Comparison of ENCODE assay signal across 19 cellular contexts in genomic region chr14:74961238-74961911, GRCh38. TPM values are rescaled to one million over a fixed set of nuclear protein-coding genes. Genes with fewer than 3 reads are reported as not detected.
A peak's percentile ranks its signal among the peaks of the same experiment; 100 is the strongest.
DNase-seq lines count a peak whose midpoint lies in the region; ATAC-seq, FAIRE-seq and TF ChIP-seq lines count a peak whose summit lies in the region.
"Had no signal": no experiment of that assay in that cellular context is flagged by ENCODE, and none has a peak within 500 bp of the region (broad histone marks: within the 10 kb centered on the region; RNA-seq: fewer than 3 reads in every experiment).

No MANE protein-coding gene starts in this region.

- no peak for TF ChIP-seq POLR2A in K562 (conservative IDR thresholded peaks at IDR 0.05)

- H3K79me2 ChIP-seq in K562 (ENCODE audit: control insufficient read depth, insufficient read depth, low read length) (no peaks in the 10 kb centered on the region), neural progenitor cell (ENCODE audit: low read depth) (no peaks in the 10 kb centered on the region)

- TF ChIP-seq RAD21 in K562 (CRISPR knock-in tag; conservative IDR thresholded peaks at IDR 0.05 in 1 of 2, IDR thresholded peaks at IDR 0.05 in 1 of 2): no peak

- H3K27ac ChIP-seq in K562 (ENCODE audit: extremely low read depth, low read depth, low read length) (no peak overlapping the region), neural progenitor cell (no peak overlapping the region)
- H3K27ac ChIP-seq: BLaER1 had no signal

- H3K27me3 ChIP-seq in K562 (ENCODE audit: control insufficient read depth in 2 of 2, insufficient read depth in 2 of 2, low read length in 2 of 2) (no peaks in the 10 kb centered on the region), neural progenitor cell (peaks cover 24% of the 10 kb centered on the region)
- H3K27me3 ChIP-seq: BLaER1 had no signal

- no peak for ATAC-seq in Right ventricle myocardium inferior
- no peak for ATAC-seq in left ventricle myocardium superior
- ATAC-seq in K562: no peak
- no peak for ATAC-seq in activated CD4-positive, CD25-positive, alpha-beta regulatory T cell treated with anti-CD3 and anti-CD28 coated beads, Interleukin-2, amount 50 U/mL, for 24 hours
- ATAC-seq: GM23338 had no signal

- CTCF ChIA-PET in K562 (lab: Yijun Ruan, JAX; ENCODE audit: low intra/inter-chr PET ratio): no interaction called here

- H2AFZ ChIP-seq in K562 (ENCODE audit: low read depth, low read length): no peak overlapping the region
- no peak overlapping the region for H2AFZ ChIP-seq in neural progenitor cell (replicated peaks)
- H2AFZ ChIP-seq: GM23338 had no signal

- TF ChIP-seq CTCF in K562 (IDR thresholded peaks at IDR 0.05 in 2 of 3, conservative IDR thresholded peaks at IDR 0.05 in 1 of 3; ENCODE audit: insufficient read depth in 2 of 3, low read depth in 1 of 3, low read length in 3 of 3) (no peak), neural progenitor cell (IDR thresholded peaks at IDR 0.05) (no peak)

- intact Hi-C loops in Right ventricle myocardium inferior (cut with DNase I) (no loop called here), left ventricle myocardium superior (cut with micrococcal nuclease) (no loop called here), K562 (cut with micrococcal nuclease) (no loop called here)

- DNase-seq in Right ventricle myocardium inferior (ENCODE audit: missing footprints) (peak; percentile 53), left ventricle myocardium superior (no peak), K562 (ENCODE audit: extremely low read depth in 1 of 4, low spot score in 3 of 4) (no peak), neural progenitor cell (ENCODE audit: low spot score) (no peak), germinal center (ENCODE audit: low spot score) (no peak)
- DNase-seq in stimulated activated CD4-positive, alpha-beta T cell treated with anti-CD3 and anti-CD28 coated beads, Interleukin-4, amount 100 ng/mL, for 1 hour: no peak
- DNase-seq: 8988T; CD4-positive, alpha-beta memory T cell; DMS153; DMS79; GF-D8; HCEC 1CT; HFFc6 had no signal

- H3K4me3 ChIP-seq in K562 (no peak overlapping the region), neural progenitor cell (no peak overlapping the region)
- H3K4me3 ChIP-seq: BLaER1, GM23338 had no signal

- H3K4me2 ChIP-seq in K562 (ENCODE audit: insufficient read depth, low read length) (no peak overlapping the region), neural progenitor cell (peak overlapping the region; percentile 48)
- H3K4me2 ChIP-seq: GM23338 had no signal

- H3K9me3 Mint-ChIP-seq in neural progenitor cell: no peaks in the 10 kb centered on the region
- H3K9me3 Mint-ChIP-seq: CD14-positive monocyte; CD4-positive, alpha-beta memory T cell; GM23338; HFFc6 had no signal

- in situ Hi-C loops in K562 (cut with MboI): no loop called here

- H3F3A ChIP-seq in neural progenitor cell (ENCODE audit: low read depth): peaks cover 4% of the 10 kb centered on the region

- H3K9ac ChIP-seq in K562 (ENCODE audit: insufficient read depth in 1 of 2, low read depth in 2 of 2, low read length in 2 of 2): no peak overlapping the region
- no peak overlapping the region for H3K9ac ChIP-seq in neural progenitor cell
- H3K9ac ChIP-seq: BLaER1 had no signal

- H3K36me3 ChIP-seq in K562 (ENCODE audit: control insufficient read depth, insufficient read depth, low read length): no peaks in the 10 kb centered on the region
- H3K36me3 ChIP-seq in neural progenitor cell: no peaks in the 10 kb centered on the region
- H3K36me3 ChIP-seq: BLaER1 had no signal

- POLR2A ChIA-PET in K562 (lab: Yijun Ruan, JAX): interaction anchor here (0.6 kb wide), 1 partner anchor 18 kb away, joined by 3 read pairs; no protein-coding TSS in a partner anchor

- H3K4me3 Mint-ChIP-seq in neural progenitor cell: no peak overlapping the region
- H3K4me3 Mint-ChIP-seq: CD4-positive, alpha-beta memory T cell; GM23338; HFFc6 had no signal

- peaks cover 28% of the 10 kb centered on the region for H3K4me1 Mint-ChIP-seq in neural progenitor cell

- H3K9me3 ChIP-seq in K562 (replicated peaks; ENCODE audit: control insufficient read depth, insufficient read depth, low read depth, low read length) (no peaks in the 10 kb centered on the region), neural progenitor cell (ENCODE audit: low read depth) (no peaks in the 10 kb centered on the region)
- H3K9me3 ChIP-seq: BLaER1 had no signal

- no peak for FAIRE-seq in K562 (lab: Jason Lieb, UNC)
- FAIRE-seq: H54 had no signal

- H3K9me1 ChIP-seq in K562 (ENCODE audit: control insufficient read depth, insufficient read depth, low read length): no peaks in the 10 kb centered on the region

- H3K27ac Mint-ChIP-seq in neural progenitor cell: no peak overlapping the region
- H3K27ac Mint-ChIP-seq: GM23338, HFFc6 had no signal

- WGBS in K562 (ENCODE audit: insufficient coverage, low coverage, missing lambda C conversion rate): 37% methylated on average over 3 of the region's 5 CpGs

- H3K27me3 Mint-ChIP-seq in neural progenitor cell (ENCODE audit: insufficient read depth, low read depth): peaks cover 7% of the 10 kb centered on the region

- BruUV-seq in K562 (replicated peaks; lab: Mats Ljungman, UMichigan): no TSS peak

- no peak for TF ChIP-seq EP300 in K562 (IDR thresholded peaks at IDR 0.05; ENCODE audit: low read length)

- no peaks in the 10 kb centered on the region for H3K36me3 Mint-ChIP-seq in neural progenitor cell
- H3K36me3 Mint-ChIP-seq: CD4-positive, alpha-beta memory T cell had no signal

- peaks cover 4 to 13% of the 10 kb centered on the region in 2 experiments; a peak in 3 of 5 replicates for H3K4me1 ChIP-seq in K562 (replicated peaks in 1 of 2; ENCODE audit: control insufficient read depth in 2 of 2, insufficient read depth in 2 of 2, low read length in 2 of 2)
- H3K4me1 ChIP-seq in neural progenitor cell: peaks cover 21% of the 10 kb centered on the region

- H4K20me1 ChIP-seq in K562 (replicated peaks; ENCODE audit: control insufficient read depth, insufficient read depth, low read length) (no peaks in the 10 kb centered on the region), neural progenitor cell (ENCODE audit: low read depth) (no peaks in the 10 kb centered on the region)
- H4K20me1 ChIP-seq: BLaER1 had no signal

RNA-seq across cellular contexts. Expression of gene PGF, which starts 6.0 kb away (rescaled TPM):
- total RNA-seq in Right ventricle myocardium inferior (6.5 TPM), left ventricle myocardium superior (4.9 TPM), K562 (2014; rRNA removed) (0.18 and 0.90 TPM in 2 replicates), K562 (2014; rRNA removed; fragmentation: Illumina TruSeq; extraction: Trizol) (0.22 and 0.32 TPM in 2 replicates), K562 (2015; rRNA removed; fragmentation: Illumina TruSeq; extraction: Trizol) (0.11 and 0.34 TPM in 2 replicates), K562 (2021) (0.29 and 0.44 TPM in 2 replicates), neural progenitor cell (ENCODE audit: low replicate concordance) (1.0 and 2.1 TPM in 2 replicates)
- 0.23 and 0.65 TPM in 2 replicates for total RNA-seq in K562 (2011; cell fraction: chromatin; rRNA removed; ENCODE audit: low replicate concordance)
- 0.79 and 1.2 TPM in 2 replicates for total RNA-seq in K562 (2011; cell fraction: nucleolus; rRNA removed)
- total RNA-seq in K562 (2011; cell fraction: nucleoplasm; rRNA removed): 0.51 and 0.69 TPM in 2 replicates
- polyA plus RNA-seq in K562 (2011; rRNA removed) (0.14 and 0.20 TPM in 2 replicates), K562 (2014; fragmentation: Illumina TruSeq; extraction: Trizol) (0.18 and 0.54 TPM in 2 replicates), K562 (2014; fragmentation: Nextera tagmentation; extraction: Ambion mirVana) (under 1 TPM; 0.04 to 0.07 TPM), K562 (2014; rRNA removed) (0.30 and 0.66 TPM in 2 replicates)
- 0.03 and 0.07 TPM in 2 replicates for polyA plus RNA-seq in K562 (2011; cell fraction: cytosol; rRNA removed)
- 0.06 and 0.31 TPM in 2 replicates for polyA plus RNA-seq in K562 (2011; cell fraction: nucleus; rRNA removed)
- 0.10 and 0.29 TPM in 2 replicates for polyA plus RNA-seq in K562 (2012)
- polyA minus RNA-seq in K562 (2011; rRNA and poly(A)+ RNA removed): 0.06 and 0.14 TPM in 2 replicates
- not detected in 2 replicates for polyA minus RNA-seq in K562 (2011; cell fraction: cytosol; rRNA and poly(A)+ RNA removed)
- 0.22 and 0.40 TPM in 2 replicates for polyA minus RNA-seq in K562 (2011; cell fraction: nucleus; rRNA and poly(A)+ RNA removed)
- total RNA-seq: CD4-positive, alpha-beta memory T cell had no signal
- polyA plus RNA-seq: CD14-positive monocyte had no signal

RNA-seq across cellular contexts. Expression of gene RPS6KL1, which starts 38.3 kb away (rescaled TPM):
- 19.1 TPM for total RNA-seq in Right ventricle myocardium inferior
- total RNA-seq in left ventricle myocardium superior: 18.6 TPM
- 43.9 and 107 TPM in 2 replicates for total RNA-seq in K562 (2011; cell fraction: chromatin; rRNA removed; ENCODE audit: low replicate concordance)
- total RNA-seq in K562 (2011; cell fraction: nucleolus; rRNA removed): 48.3 and 51.7 TPM in 2 replicates
- total RNA-seq in K562 (2011; cell fraction: nucleoplasm; rRNA removed): 33.6 and 36.7 TPM in 2 replicates
- 10.6 and 11.1 TPM in 2 replicates for total RNA-seq in K562 (2014; rRNA removed)
- total RNA-seq in K562 (2014; rRNA removed; fragmentation: Illumina TruSeq; extraction: Trizol): 8.1 and 8.2 TPM in 2 replicates
- 5.7 and 5.8 TPM in 2 replicates for total RNA-seq in K562 (2015; rRNA removed; fragmentation: Illumina TruSeq; extraction: Trizol)
- total RNA-seq in K562 (2021): 13.6 and 15.5 TPM in 2 replicates
- polyA plus RNA-seq in K562 (2011; rRNA removed): 6.8 and 8.3 TPM in 2 replicates
- polyA plus RNA-seq in K562 (2011; cell fraction: cytosol; rRNA removed): 4.3 and 6.7 TPM in 2 replicates
- 19.3 and 36.6 TPM in 2 replicates for polyA plus RNA-seq in K562 (2011; cell fraction: nucleus; rRNA removed)
- polyA plus RNA-seq in K562 (2012): 5.5 and 6.8 TPM in 2 replicates
- polyA plus RNA-seq in K562 (2014; fragmentation: Illumina TruSeq; extraction: Trizol): 7.7 and 8.6 TPM in 2 replicates
- 1 to 10 TPM in 1 of 2 experiments, under 1 TPM in 1; 0.91 to 1.8 TPM for polyA plus RNA-seq in K562 (2014; fragmentation: Nextera tagmentation; extraction: Ambion mirVana)
- polyA plus RNA-seq in K562 (2014; rRNA removed): 10.2 and 11.6 TPM in 2 replicates
- 10.8 and 14.4 TPM in 2 replicates for polyA minus RNA-seq in K562 (2011; rRNA and poly(A)+ RNA removed)
- 4.2 and 4.9 TPM in 2 replicates for polyA minus RNA-seq in K562 (2011; cell fraction: cytosol; rRNA and poly(A)+ RNA removed)
- polyA minus RNA-seq in K562 (2011; cell fraction: nucleus; rRNA and poly(A)+ RNA removed): 12.8 and 15.6 TPM in 2 replicates
- total RNA-seq in neural progenitor cell (ENCODE audit: low replicate concordance): 6.4 and 15.1 TPM in 2 replicates
- total RNA-seq: HT1080 had no signal
- polyA plus RNA-seq: CD14-positive monocyte had no signal

RNA-seq across cellular contexts. Expression of gene EIF2B2, which starts 41.3 kb away (rescaled TPM):
- 34.0 TPM for total RNA-seq in Right ventricle myocardium inferior
- 34.5 TPM for total RNA-seq in left ventricle myocardium superior
- 38.8 and 45.9 TPM in 2 replicates for total RNA-seq in K562 (2011; cell fraction: chromatin; rRNA removed; ENCODE audit: low replicate concordance)
- 28.3 and 32.6 TPM in 2 replicates for total RNA-seq in K562 (2011; cell fraction: nucleolus; rRNA removed)
- total RNA-seq in K562 (2011; cell fraction: nucleoplasm; rRNA removed): 30.9 and 46.0 TPM in 2 replicates
- total RNA-seq in K562 (2014; rRNA removed): 53.3 and 65.7 TPM in 2 replicates
- 29.1 and 29.3 TPM in 2 replicates for total RNA-seq in K562 (2014; rRNA removed; fragmentation: Illumina TruSeq; extraction: Trizol)
- total RNA-seq in K562 (2015; rRNA removed; fragmentation: Illumina TruSeq; extraction: Trizol): 28.3 and 31.8 TPM in 2 replicates
- 38.9 and 39.5 TPM in 2 replicates for total RNA-seq in K562 (2021)
- 94.1 and 95.6 TPM in 2 replicates for polyA plus RNA-seq in K562 (2011; rRNA removed)
- polyA plus RNA-seq in K562 (2011; cell fraction: cytosol; rRNA removed): 76.7 and 80.9 TPM in 2 replicates
- 48.0 and 48.4 TPM in 2 replicates for polyA plus RNA-seq in K562 (2011; cell fraction: nucleus; rRNA removed)
- polyA plus RNA-seq in K562 (2012): 43.7 and 47.1 TPM in 2 replicates
- 52.4 and 55.6 TPM in 2 replicates for polyA plus RNA-seq in K562 (2014; fragmentation: Illumina TruSeq; extraction: Trizol)
- 10 to 100 TPM; 10.6 to 16.1 TPM for polyA plus RNA-seq in K562 (2014; fragmentation: Nextera tagmentation; extraction: Ambion mirVana)
- polyA plus RNA-seq in K562 (2014; rRNA removed): 58.7 and 68.3 TPM in 2 replicates
- polyA minus RNA-seq in K562 (2011; rRNA and poly(A)+ RNA removed): 50.6 and 57.5 TPM in 2 replicates
- polyA minus RNA-seq in K562 (2011; cell fraction: cytosol; rRNA and poly(A)+ RNA removed): 29.7 and 30.0 TPM in 2 replicates
- polyA minus RNA-seq in K562 (2011; cell fraction: nucleus; rRNA and poly(A)+ RNA removed): 13.5 and 25.0 TPM in 2 replicates
- 26.9 and 29.7 TPM in 2 replicates for total RNA-seq in neural progenitor cell (ENCODE audit: low replicate concordance)
